Comparison of ENCODE assay signal across 1 cellular context in the genomic region with DNA sequence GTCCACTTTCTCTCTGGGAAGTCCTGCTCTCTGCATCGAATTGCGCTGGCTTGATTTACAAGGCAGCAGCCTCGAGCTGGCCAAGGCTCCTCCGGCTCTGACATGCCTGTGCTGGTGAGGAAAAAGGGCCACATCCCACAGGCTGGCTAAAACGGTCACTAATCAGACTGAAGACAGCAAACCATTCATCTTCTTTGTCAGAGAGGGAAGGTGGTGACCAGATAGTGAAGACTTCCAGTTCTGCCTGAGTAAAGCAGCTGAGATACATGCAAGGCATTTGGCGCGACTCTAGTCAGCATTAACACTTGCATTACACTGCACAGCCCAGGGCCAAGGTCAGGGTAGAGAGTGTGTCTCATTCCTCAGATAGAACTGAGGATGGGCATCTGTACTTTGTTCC.
TF ChIP-seq lines count a peak whose summit lies in the region.

No MANE protein-coding gene starts in this region.

TF ChIP-seq in K562, 482 proteins besides CTCF, POLR2A, EP300 and RAD21:
- TF ChIP-seq MEIS2 (IDR thresholded peaks at IDR 0.05; ENCODE audit: partially characterized antibody) = peak; percentile 16
- TF ChIP-seq, protein P1, sequence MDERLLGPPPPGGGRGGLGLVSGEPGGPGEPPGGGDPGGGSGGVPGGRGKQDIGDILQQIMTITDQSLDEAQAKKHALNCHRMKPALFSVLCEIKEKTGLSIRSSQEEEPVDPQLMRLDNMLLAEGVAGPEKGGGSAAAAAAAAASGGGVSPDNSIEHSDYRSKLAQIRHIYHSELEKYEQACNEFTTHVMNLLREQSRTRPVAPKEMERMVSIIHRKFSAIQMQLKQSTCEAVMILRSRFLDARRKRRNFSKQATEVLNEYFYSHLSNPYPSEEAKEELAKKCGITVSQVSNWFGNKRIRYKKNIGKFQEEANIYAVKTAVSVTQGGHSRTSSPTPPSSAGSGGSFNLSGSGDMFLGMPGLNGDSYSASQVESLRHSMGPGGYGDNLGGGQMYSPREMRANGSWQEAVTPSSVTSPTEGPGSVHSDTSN (CRISPR knock-in tag; IDR thresholded peaks at IDR 0.05; ENCODE audit: low read depth) = no peak
- TF ChIP-seq, protein P1 (tag; conservative IDR thresholded peaks at IDR 0.05; ENCODE audit: low read depth) = 0 out of 2 replicates have a peak, but pooled peaks have one; percentile 16
- TF ChIP-seq, protein P2, sequence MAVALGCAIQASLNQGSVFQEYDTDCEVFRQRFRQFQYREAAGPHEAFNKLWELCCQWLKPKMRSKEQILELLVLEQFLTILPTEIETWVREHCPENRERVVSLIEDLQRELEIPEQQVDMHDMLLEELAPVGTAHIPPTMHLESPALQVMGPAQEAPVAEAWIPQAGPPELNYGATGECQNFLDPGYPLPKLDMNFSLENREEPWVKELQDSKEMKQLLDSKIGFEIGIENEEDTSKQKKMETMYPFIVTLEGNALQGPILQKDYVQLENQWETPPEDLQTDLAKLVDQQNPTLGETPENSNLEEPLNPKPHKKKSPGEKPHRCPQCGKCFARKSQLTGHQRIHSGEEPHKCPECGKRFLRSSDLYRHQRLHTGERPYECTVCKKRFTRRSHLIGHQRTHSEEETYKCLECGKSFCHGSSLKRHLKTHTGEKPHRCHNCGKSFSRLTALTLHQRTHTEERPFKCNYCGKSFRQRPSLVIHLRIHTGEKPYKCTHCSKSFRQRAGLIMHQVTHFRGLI (CRISPR knock-in tag; IDR thresholded peaks at IDR 0.05) = no peak
